ENCODE assay signal across 11 cellular contexts in genomic region chr9:27785714-27786100, GRCh38.
DNase-seq lines count a peak whose midpoint lies in the region; ATAC-seq, FAIRE-seq and TF ChIP-seq lines count a peak whose summit lies in the region.
"Had no signal": no experiment of that assay in that cellular context is flagged by ENCODE, and none has a peak within 500 bp of the region (broad histone marks: within the 10 kb centered on the region; RNA-seq: fewer than 3 reads in every experiment).

No MANE protein-coding gene starts in this region.

- peaks cover 27% of the 10 kb centered on the region for H3K9me3 Mint-ChIP-seq in natural killer cell treated with Interleukin-12 subunit alpha and Interleukin-12 subunit beta and Interleukin-15 and Interleukin-18, amount 100 ng/mL, for 72 hours
- H3K9me3 Mint-ChIP-seq: dendritic cell treated with granulocyte-macrophage colony-stimulating factor and Interleukin-4, amounts not matched to agents 40 ng/mL and 50 ng/mL, for 4 days had no signal

- DNase-seq in fibroblast of pulmonary artery (ENCODE audit: low read depth) (peak; percentile 56), substantia nigra (lab: John Stamatoyannopoulos, UW) (no peak), colonic mucosa (no peak), GM12892 (ENCODE audit: insufficient read length) (no peak)
- DNase-seq in natural killer cell treated with Interleukin-12 subunit alpha and Interleukin-12 subunit beta and Interleukin-15 and Interleukin-18, amount 100 ng/mL, for 72 hours (ENCODE audit: low spot score): no peak
- DNase-seq: SK-N-SH had no signal

- TF ChIP-seq CTCF in fibroblast of pulmonary artery (IDR thresholded peaks at IDR 0.05; ENCODE audit: low read length, missing control alignments) (no peak), colonic mucosa (IDR thresholded peaks at IDR 0.05) (no peak)

- H3K36me3 ChIP-seq in colonic mucosa: no peaks in the 10 kb centered on the region

- no peaks in the 10 kb centered on the region for H3K27me3 Mint-ChIP-seq in natural killer cell treated with Interleukin-12 subunit alpha and Interleukin-12 subunit beta and Interleukin-15 and Interleukin-18, amount 100 ng/mL, for 72 hours

- ATAC-seq in GM18867 (IDR thresholded peaks at IDR 0.05; ENCODE audit: unreplicated experiment): peak; percentile 71
- ATAC-seq in GM21825 (IDR thresholded peaks at IDR 0.05; ENCODE audit: unreplicated experiment): peak; percentile 78
- peak; percentile 84 for ATAC-seq in HG03558 (IDR thresholded peaks at IDR 0.05; ENCODE audit: extremely low read depth, unreplicated experiment)
- ATAC-seq in natural killer cell treated with Interleukin-12 subunit alpha and Interleukin-12 subunit beta and Interleukin-15 and Interleukin-18, amount 100 ng/mL, for 72 hours: no peak

- H3K9ac ChIP-seq in colonic mucosa (ENCODE audit: low read depth in 2 of 2, low read length in 2 of 2): no peak overlapping the region
- H3K9ac ChIP-seq: SK-N-SH had no signal

- H3K27ac ChIP-seq in substantia nigra (ENCODE audit: low read depth, low read length, poor library complexity, severe bottlenecking) (no peak overlapping the region), colonic mucosa (no peak overlapping the region)
- H3K27ac ChIP-seq: hepatocyte had no signal

- H3K27me3 ChIP-seq in colonic mucosa: no peaks in the 10 kb centered on the region
- H3K27me3 ChIP-seq: hepatocyte had no signal

- intact Hi-C loops in colonic mucosa (cut with DNase I): no loop called here

- no peak overlapping the region for H3K27ac Mint-ChIP-seq in natural killer cell treated with Interleukin-12 subunit alpha and Interleukin-12 subunit beta and Interleukin-15 and Interleukin-18, amount 100 ng/mL, for 72 hours
- H3K27ac Mint-ChIP-seq: dendritic cell treated with granulocyte-macrophage colony-stimulating factor and Interleukin-4, amounts not matched to agents 40 ng/mL and 50 ng/mL, for 4 days had no signal

- H3K4me1 Mint-ChIP-seq in natural killer cell treated with Interleukin-12 subunit alpha and Interleukin-12 subunit beta and Interleukin-15 and Interleukin-18, amount 100 ng/mL, for 72 hours (ENCODE audit: low read depth in 2 of 2): no peaks in the 10 kb centered on the region

- H3K4me1 ChIP-seq in colonic mucosa: no peaks in the 10 kb centered on the region

- FAIRE-seq in GM12892 (lab: Jason Lieb, UNC): no peak

- no peak for TF ChIP-seq POLR2A in GM12892 (IDR thresholded peaks at IDR 0.05; ENCODE audit: low read depth, low read length)

- H3K4me3 Mint-ChIP-seq in natural killer cell treated with Interleukin-12 subunit alpha and Interleukin-12 subunit beta and Interleukin-15 and Interleukin-18, amount 100 ng/mL, for 72 hours: no peak overlapping the region
- H3K4me3 Mint-ChIP-seq: dendritic cell treated with granulocyte-macrophage colony-stimulating factor and Interleukin-4, amounts not matched to agents 40 ng/mL and 50 ng/mL, for 4 days had no signal

- H3K36me3 Mint-ChIP-seq in natural killer cell treated with Interleukin-12 subunit alpha and Interleukin-12 subunit beta and Interleukin-15 and Interleukin-18, amount 100 ng/mL, for 72 hours: peaks cover 6% of the 10 kb centered on the region

- no peaks in the 10 kb centered on the region for H3K9me3 ChIP-seq in colonic mucosa
- H3K9me3 ChIP-seq: SK-N-SH had no signal

- H3K4me3 ChIP-seq in fibroblast of pulmonary artery (replicated peaks; ENCODE audit: low read depth, low read length) (no peak overlapping the region), colonic mucosa (no peak overlapping the region)
- H3K4me3 ChIP-seq: hepatocyte had no signal

Comparison
In these comparisons a context has a peak if more than half of its experiments do, and no peak if none do; other contexts are left out.
1. ATAC-seq: peak in GM18867 (single experiment), GM21825 (single experiment) and HG03558 (single experiment); none in natural killer cell treated with Interleukin-12 subunit alpha and Interleukin-12 subunit beta and Interleukin-15 and Interleukin-18, amount 100 ng/mL, for 72 hours (0 of 2).